ENCODE assay signal across 8 cellular contexts in genomic region chr11:68312117-68312779, GRCh38. TPM values are rescaled to one million over a fixed set of nuclear protein-coding genes. Genes with fewer than 3 reads are reported as not detected.
DNase-seq lines count a peak whose midpoint lies in the region; ATAC-seq, FAIRE-seq and TF ChIP-seq lines count a peak whose summit lies in the region.

LRP5 (plus strand) TSS chr11:68312591; CDS start chr11:68312715, 124 bp downstream.

- H3K4me2 ChIP-seq in A549 (peak within 1 kb of the TSS; percentile 94), OCI-LY1 (ENCODE audit: low read length) (peak within 1 kb of the TSS; percentile 7; the same call in 1 of the 2 replicates)

- peak; percentile 8; the same call in 1 of the 3 replicates for TF ChIP-seq CTCF in A549 (IDR thresholded peaks at IDR 0.05)
- TF ChIP-seq CTCF in OCI-LY1 (IDR thresholded peaks at IDR 0.05; ENCODE audit: low read length), result no peak
- TF ChIP-seq CTCF in lower lobe of right lung (IDR thresholded peaks at IDR 0.05), result no peak
- no peak for TF ChIP-seq CTCF in thoracic aorta (IDR thresholded peaks at IDR 0.05)

- no peaks in the 10 kb centered on the region for H4K20me1 ChIP-seq in OCI-LY1 (ENCODE audit: insufficient read depth, low read length)

- peak; percentile 25; the same call in 1 of the 2 replicates for TF ChIP-seq POLR2A in A549 (IDR thresholded peaks at IDR 0.05; ENCODE audit: low read length)

- no peaks in the 10 kb centered on the region for H3K9me2 ChIP-seq in OCI-LY1 (ENCODE audit: low read depth, low read length)

- intact Hi-C loops in lower lobe of right lung (cut with DNase I), result no loop called here

- H3K79me2 ChIP-seq in OCI-LY1 (ENCODE audit: insufficient read depth, low read length), result no peaks in the 10 kb centered on the region

- DNase-seq in A549 (ENCODE audit: low read depth in 1 of 2, low spot score in 1 of 2) (no peak), GM03348 (ENCODE audit: low spot score) (peak; percentile 89), dermis blood vessel endothelial cell (peak; percentile 42), lower lobe of right lung (no peak), thoracic aorta (ENCODE audit: low spot score) (no peak)

- H3K9ac ChIP-seq in OCI-LY1 (ENCODE audit: low read length), result no peak within 1 kb of the TSS

- POLR2A ChIA-PET in A549 (lab: Yijun Ruan, JAX), result no interaction called here

- H3K36me3 ChIP-seq in OCI-LY1 (ENCODE audit: insufficient read depth, low read length) (no peaks in the 10 kb centered on the region), lower lobe of right lung (no peaks in the 10 kb centered on the region), thoracic aorta (no peaks in the 10 kb centered on the region)

- no peaks in the 10 kb centered on the region for H3F3A ChIP-seq in OCI-LY1 (ENCODE audit: insufficient read depth, low read length)

- H3K4me1 ChIP-seq in A549 (peaks cover 32% of the 10 kb centered on the region), OCI-LY1 (ENCODE audit: insufficient read depth, low read length, severe bottlenecking) (no peaks in the 10 kb centered on the region), lower lobe of right lung (peaks cover 47% of the 10 kb centered on the region), thoracic aorta (ENCODE audit: control insufficient read depth in 1 of 2, low read depth in 2 of 2) (peaks cover 17 to 44% of the 10 kb centered on the region in 2 donors)

- H2AFZ ChIP-seq in OCI-LY1 (ENCODE audit: low read length), result no peak within 1 kb of the TSS

- no peak for TF ChIP-seq EP300 in A549 (IDR thresholded peaks at IDR 0.05)

- H3K27me3 ChIP-seq in OCI-LY1 (ENCODE audit: insufficient read depth, low read length) (peaks cover 12% of the 10 kb centered on the region; the same call in 1 of the 2 replicates), lower lobe of right lung (ENCODE audit: low read depth) (no peaks in the 10 kb centered on the region), thoracic aorta (replicated peaks; ENCODE audit: insufficient read depth) (no peaks in the 10 kb centered on the region)

- TF ChIP-seq RAD21 in A549 (conservative IDR thresholded peaks at IDR 0.05 in 1 of 2, IDR thresholded peaks at IDR 0.05 in 1 of 2), result no peak

- FAIRE-seq in A549 (lab: Jason Lieb, UNC), result no peak

- H3K4me3 ChIP-seq in A549 (peak within 1 kb of the TSS; percentile 91), OCI-LY1 (ENCODE audit: low read depth, low read length, poor library complexity, severe bottlenecking) (no peak within 1 kb of the TSS), lower lobe of right lung (peak within 1 kb of the TSS; percentile 67), thoracic aorta (peak within 1 kb of the TSS; percentile 93)

- ATAC-seq in A549 (peak in 1 of 2 experiments; percentile 22; a peak in 3 of 6 replicates), lower lobe of right lung (peak; percentile 30 to 41), thoracic aorta (ENCODE audit: insufficient number of reproducible peaks, low FRiP score, low read depth) (no peak), GM18519 (IDR thresholded peaks at IDR 0.05; ENCODE audit: low FRiP score, unreplicated experiment) (no peak), HG02623 (IDR thresholded peaks at IDR 0.05; ENCODE audit: unreplicated experiment) (no peak)

- CTCF ChIA-PET in A549 (lab: Yijun Ruan, JAX), result interaction anchor here (1.0 to 6.9 kb wide), 3 partner anchors 8 to 71 kb away, joined by 3 to 75 read pairs (median 11); no protein-coding TSS in a partner anchor

- H3K9me3 ChIP-seq in A549 (no peaks in the 10 kb centered on the region), OCI-LY1 (ENCODE audit: low read length) (no peaks in the 10 kb centered on the region), lower lobe of right lung (no peaks in the 10 kb centered on the region), thoracic aorta (no peaks in the 10 kb centered on the region)

- WGBS in A549 (ENCODE audit: missing lambda C conversion rate), result 45% methylated on average over 7 of the region's 85 CpGs

- H3K27ac ChIP-seq in A549 (peak within 1 kb of the TSS; percentile 90 to 99), OCI-LY1 (ENCODE audit: low read depth, low read length, poor library complexity, severe bottlenecking) (no peak within 1 kb of the TSS), lower lobe of right lung (peak within 1 kb of the TSS; percentile 66), thoracic aorta (peak within 1 kb of the TSS; percentile 87 to 92)

TF ChIP-seq in A549, 52 proteins besides CTCF, POLR2A, EP300 and RAD21:
- TF ChIP-seq ATOH8 (CRISPR knock-in tag; IDR thresholded peaks at IDR 0.05; ENCODE audit: low read depth) (no peak), JUN (IDR thresholded peaks at IDR 0.05) (peak in 1 of 2 experiments; percentile 18; a peak in 1 of 5 replicates)

RNA-seq across cellular contexts. Expression of gene LRP5, which starts in this region (rescaled TPM):
- polyA plus RNA-seq in A549 (2011; rRNA removed), result 10.9 and 15.9 TPM in 2 replicates
- polyA plus RNA-seq in A549 (2012; cell fraction: cytosol; rRNA removed), result 23.6 and 30.4 TPM in 2 replicates
- 58.4 and 70.6 TPM in 2 replicates for polyA plus RNA-seq in A549 (2012; cell fraction: nucleus; rRNA removed)
- 29.5 to 34.6 TPM (median 32.3 TPM) in 3 replicates for polyA plus RNA-seq in A549 (2017; fragmentation: RNase III; extraction: RNeasy Plus Mini Kit Qiagen cat#74134 plus additional on column Dnase treatment)
- 24.8 and 32.0 TPM in 2 replicates for polyA minus RNA-seq in A549 (2011; rRNA and poly(A)+ RNA removed)
- 87.3 and 169 TPM in 2 replicates for total RNA-seq in dermis blood vessel endothelial cell
- total RNA-seq in lower lobe of right lung, result 66.1 TPM
- 10 to 100 TPM; 67.2 to 99.1 TPM for total RNA-seq in thoracic aorta

Comparison
In these comparisons a context has a peak if more than half of its experiments do, and no peak if none do; other contexts are left out.
1. ATAC-seq: peak in lower lobe of right lung (2 of 2); none in thoracic aorta (single experiment), GM18519 (single experiment) and HG02623 (single experiment).
2. DNase-seq: peak in GM03348 (single experiment) and dermis blood vessel endothelial cell (single experiment); none in A549 (0 of 2), lower lobe of right lung (single experiment) and thoracic aorta (single experiment).